In the genomic region with DNA sequence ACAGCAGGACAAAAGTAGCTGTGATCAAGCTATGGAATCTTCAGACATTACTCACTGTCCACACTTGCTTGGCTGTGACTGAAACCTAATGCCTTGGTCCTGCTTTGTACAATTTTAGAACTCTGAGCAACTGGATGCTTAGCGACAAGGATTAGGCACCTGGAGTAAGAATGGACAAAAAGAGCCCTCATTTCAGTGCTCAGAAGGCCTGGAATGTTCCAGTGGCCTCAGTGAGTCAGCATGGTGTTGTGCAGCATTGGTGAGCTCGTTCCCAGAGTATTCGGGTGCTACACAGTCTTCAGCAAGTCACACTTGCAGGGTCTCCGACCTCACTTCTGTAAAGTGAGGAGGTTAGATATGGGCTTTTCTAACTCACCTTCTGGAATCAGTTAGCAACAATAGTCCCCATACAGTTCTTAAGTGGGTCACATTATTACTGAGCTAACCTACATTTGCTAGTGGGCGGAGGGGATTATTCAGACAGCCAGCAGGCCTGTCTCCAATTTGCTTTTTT, we compare ENCODE assay signal across 15 cellular contexts.
DNase-seq lines count a peak whose midpoint lies in the region; FAIRE-seq and TF ChIP-seq lines count a peak whose summit lies in the region.
"Had no signal": no experiment of that assay in that cellular context is flagged by ENCODE, and none has a peak within 500 bp of the region (broad histone marks: within the 10 kb centered on the region; RNA-seq: fewer than 3 reads in every experiment).

No MANE protein-coding gene starts in this region.

- DNase-seq in AG08395 (ENCODE audit: low spot score) (peak; percentile 51), LHCN-M2 (ENCODE audit: low read depth) (peak; percentile 58), mammary epithelial cell (peak; percentile 69), kidney epithelial cell (ENCODE audit: low read depth) (peak; percentile 53), RPMI8226 (no peak), small intestine (no peak), kidney (no peak)
- DNase-seq in activated CD4-positive, alpha-beta T cell treated with anti-CD3 and anti-CD28 coated beads for 48 hours: no peak
- DNase-seq: body of pancreas; DND-41; naive B cell; NCI-H510A; stimulated activated CD4-positive, alpha-beta T cell treated with anti-CD3 and anti-CD28 coated beads, Interleukin-12 subunit alpha, Interleukin-12 subunit beta, amount 100 ng/mL, for 4 hours; upper lobe of left lung had no signal

- CTCF ChIA-PET in mammary epithelial cell (lab: Charles Lee; ENCODE audit: low non-redundant PET): no interaction called here

- H3K9ac ChIP-seq in mammary epithelial cell (ENCODE audit: insufficient read depth, low read length) (no peak overlapping the region), kidney (ENCODE audit: low read length in 2 of 2) (no peak overlapping the region)

- no peak overlapping the region for H3K4me3 ChIP-seq in mammary epithelial cell (replicated peaks in 1 of 3; ENCODE audit: insufficient read depth in 1 of 3, low read depth in 2 of 3, low read length in 3 of 3)
- no peak overlapping the region for H3K4me3 ChIP-seq in kidney epithelial cell (ENCODE audit: low read depth, low read length)
- no peak overlapping the region for H3K4me3 ChIP-seq in small intestine (ENCODE audit: low read depth in 1 of 2, low read length in 2 of 2)
- H3K4me3 ChIP-seq in kidney (ENCODE audit: low read length in 2 of 2): no peak overlapping the region
- H3K4me3 ChIP-seq: body of pancreas, upper lobe of left lung had no signal

- peak overlapping the region; percentile 56 for H2AFZ ChIP-seq in mammary epithelial cell (ENCODE audit: low read depth, low read length)

- H3K36me3 ChIP-seq in mammary epithelial cell (ENCODE audit: insufficient read depth, low read length): no peaks in the 10 kb centered on the region
- H3K36me3 ChIP-seq in kidney epithelial cell (ENCODE audit: control insufficient read depth, insufficient read depth, low read length): no peaks in the 10 kb centered on the region
- no peaks in the 10 kb centered on the region for H3K36me3 ChIP-seq in small intestine (ENCODE audit: control insufficient read depth in 2 of 2, insufficient read depth in 2 of 2, low read length in 2 of 2)
- H3K36me3 ChIP-seq in kidney (ENCODE audit: control insufficient read depth in 1 of 2, insufficient read depth in 2 of 2, low read length in 2 of 2): no peaks in the 10 kb centered on the region
- H3K36me3 ChIP-seq: upper lobe of left lung had no signal

- no peaks in the 10 kb centered on the region for H3K79me2 ChIP-seq in mammary epithelial cell (ENCODE audit: insufficient read depth, low read length)

- H3K4me1 ChIP-seq in mammary epithelial cell (ENCODE audit: insufficient read depth, low read length) (peaks cover 14% of the 10 kb centered on the region), small intestine (ENCODE audit: control insufficient read depth in 2 of 2, insufficient read depth in 1 of 2, low read depth in 1 of 2, low read length in 1 of 2) (no peaks in the 10 kb centered on the region), kidney (ENCODE audit: control insufficient read depth in 1 of 2, insufficient read depth in 1 of 2, low read depth in 1 of 2, low read length in 2 of 2) (no peaks in the 10 kb centered on the region)
- H3K4me1 ChIP-seq: body of pancreas, upper lobe of left lung had no signal

- no peak for TF ChIP-seq CTCF in mammary epithelial cell (conservative IDR thresholded peaks at IDR 0.05 in 1 of 2, IDR thresholded peaks at IDR 0.05 in 1 of 2; ENCODE audit: extremely low read depth in 1 of 2, insufficient read depth in 1 of 2, low read depth in 1 of 2, low read length in 2 of 2)
- no peak for TF ChIP-seq CTCF in kidney epithelial cell (IDR thresholded peaks at IDR 0.05; ENCODE audit: insufficient read depth, low read length, poor library complexity, severe bottlenecking)
- no peak for TF ChIP-seq CTCF in kidney (IDR thresholded peaks at IDR 0.05; ENCODE audit: borderline replicate concordance, extremely low read depth, insufficient read depth)

- FAIRE-seq in small intestine (lab: Jason Lieb, UNC): no peak
- FAIRE-seq in kidney (lab: Jason Lieb, UNC): no peak
- FAIRE-seq: endometrium had no signal

- 77% methylated on average over 5 of the region's 5 CpGs for WGBS in mammary epithelial cell (ENCODE audit: low coverage, missing lambda C conversion rate)
- 90 to 94% (median 93%) methylated on average over 5 of the region's 5 CpGs for WGBS in small intestine, 3 donors

- intact Hi-C loops in mammary epithelial cell (cut with micrococcal nuclease) (no loop called here), kidney (cut with DNase I) (no loop called here)

- H3K9me3 ChIP-seq in mammary epithelial cell (replicated peaks; ENCODE audit: insufficient read depth, low read length) (peaks cover 4% of the 10 kb centered on the region), small intestine (ENCODE audit: control insufficient read depth, low read depth) (no peaks in the 10 kb centered on the region), kidney (ENCODE audit: control insufficient read depth in 1 of 2, low read length in 2 of 2) (peaks cover 0 to 3% of the 10 kb centered on the region in 2 donors)
- H3K9me3 ChIP-seq: upper lobe of left lung had no signal

- dilution Hi-C loops in mammary epithelial cell (cut with HindIII; ENCODE audit: low sequenced_read_pairs): no loop called here

- H3K27ac ChIP-seq in mammary epithelial cell (ENCODE audit: insufficient read depth, low read depth, low read length) (peak overlapping the region; percentile 11), small intestine (ENCODE audit: low read depth in 1 of 2, low read length in 1 of 2) (peak overlapping the region in 1 of 2 donors; percentile 15), kidney (ENCODE audit: low read depth in 2 of 2, low read length in 2 of 2) (no peak overlapping the region)
- H3K27ac ChIP-seq: body of pancreas, upper lobe of left lung had no signal

- BruUV-seq in mammary epithelial cell (replicated peaks; lab: Mats Ljungman, UMichigan): no TSS peak

- H3K27me3 ChIP-seq in mammary epithelial cell (ENCODE audit: insufficient read depth, low read length) (no peaks in the 10 kb centered on the region), kidney epithelial cell (ENCODE audit: control insufficient read depth, insufficient read depth, low read length) (no peaks in the 10 kb centered on the region), small intestine (ENCODE audit: control insufficient read depth in 2 of 2, insufficient read depth in 2 of 2, low read length in 2 of 2) (no peaks in the 10 kb centered on the region)
- H3K27me3 ChIP-seq: body of pancreas, upper lobe of left lung had no signal

- in situ Hi-C loops in mammary epithelial cell (cut with MboI; ENCODE audit: low sequenced_read_pairs in 2 of 2): no loop called here

- no peaks in the 10 kb centered on the region for H4K20me1 ChIP-seq in mammary epithelial cell (ENCODE audit: insufficient read depth, low read length)

- H3K4me2 ChIP-seq in mammary epithelial cell (ENCODE audit: insufficient read depth, low read depth, low read length): peak overlapping the region; percentile 0

Comparison
In these comparisons a context has a peak if more than half of its experiments do, and no peak if none do; other contexts are left out.
1. DNase-seq: peak in AG08395 (single experiment), LHCN-M2 (single experiment), mammary epithelial cell (single experiment) and kidney epithelial cell (single experiment); none in RPMI8226 (single experiment), small intestine (single experiment), kidney (single experiment) and activated CD4-positive, alpha-beta T cell treated with anti-CD3 and anti-CD28 coated beads for 48 hours (single experiment).